Comparison of ENCODE assay signal across 27 cellular contexts in the genomic region with DNA sequence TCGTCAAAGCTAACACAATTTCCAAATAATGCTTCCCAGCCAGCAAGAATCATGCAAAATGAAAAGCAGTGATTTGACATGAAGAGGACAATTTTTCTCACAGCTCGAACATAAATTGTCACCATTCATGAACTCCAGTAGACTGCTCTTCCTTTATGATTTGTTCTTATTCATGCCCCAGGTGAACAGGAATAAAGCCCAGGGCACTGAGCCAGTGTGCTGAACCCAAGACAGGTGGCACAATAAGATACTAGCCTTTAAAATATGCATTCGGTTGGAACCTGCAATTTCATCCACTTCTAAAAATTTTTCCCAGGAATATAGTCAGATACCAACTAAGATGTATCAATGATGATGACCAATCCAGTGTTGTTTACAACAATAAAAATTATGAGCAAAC.
"Had no signal": no experiment of that assay in that cellular context is flagged by ENCODE, and none has a peak within 500 bp of the region (broad histone marks: within the 10 kb centered on the region; RNA-seq: fewer than 3 reads in every experiment).

No MANE protein-coding gene starts in this region.

- H3K4me3 ChIP-seq: MG63, PC-9, SJCRH30, SK-N-MC had no signal

- DNase-seq: Kasumi-1, KG1, MG63, NCI-H1048, NCI-H1092 treated with DMSO at 0.1 percent for 48 hours, NCI-H1105 treated with DMSO at 0.1 percent for 48 hours, NCI-H1436, NCI-H146, NCI-H1694, NCI-H187, NCI-H1930, NCI-H2029 treated with DMSO at 0.1 percent for 48 hours, NCI-H2081 treated with DMSO at 0.1 percent for 48 hours, NCI-H2107, NCI-H2171, NCI-H226, NCI-H446 treated with DMSO at 0.1 percent for 48 hours, NCI-H510A, NCI-H524, NCI-H526, NCI-H774, PC-9, SHP77, SIG-M5, SJCRH30 had no signal

- H3K27ac ChIP-seq: PC-9, RWPE1, SJCRH30, SK-N-MC had no signal

- H3K27me3 ChIP-seq: MG63, SJCRH30 had no signal

- H3K4me1 ChIP-seq: SJCRH30 had no signal

- H2AFZ ChIP-seq: PC-9 had no signal

- H3K36me3 ChIP-seq: MG63, SJCRH30 had no signal

- H3K4me2 ChIP-seq: PC-9 had no signal

- H3K9me3 ChIP-seq: MG63, SJCRH30 had no signal
